ENCODE assay signal across 8 cellular contexts in genomic region chr9:35490910-35491465, GRCh38. TPM values are rescaled to one million over a fixed set of nuclear protein-coding genes. Genes with fewer than 3 reads are reported as not detected.
A peak's percentile ranks its signal among the peaks of the same experiment; 100 is the strongest.
DNase-seq lines count a peak whose midpoint lies in the region; ATAC-seq, FAIRE-seq and TF ChIP-seq lines count a peak whose summit lies in the region.

No MANE protein-coding gene starts in this region.

- peaks cover 2 to 20% (median 12%) of the 10 kb centered on the region in 11 experiments; a peak in 20 of 22 replicates for H3K36me3 ChIP-seq in BLaER1 treated with 17β-estradiol and CSF1 and Interleukin-3, amounts not matched to agents 10 nM and 100 nM
- no peaks in the 10 kb centered on the region for H3K36me3 ChIP-seq in Peyer's patch
- no peaks in the 10 kb centered on the region for H3K36me3 ChIP-seq in endothelial cell of umbilical vein (ENCODE audit: control insufficient read depth in 2 of 2, extremely low read depth in 1 of 2, insufficient read depth in 2 of 2, low read length in 2 of 2)

- peak; percentile 55 for FAIRE-seq in endothelial cell of umbilical vein (lab: Jason Lieb, UNC)

- peak overlapping the region; percentile 32 for H2AFZ ChIP-seq in endothelial cell of umbilical vein (ENCODE audit: low read depth, low read length)

- H3K27ac ChIP-seq in BLaER1 treated with 17β-estradiol and CSF1 and Interleukin-3, amounts not matched to agents 10 nM and 100 nM, result peak overlapping the region; percentile 78 to 93 (median 84); a peak in 21 of 22 replicates
- peak overlapping the region; percentile 71 to 90 (median 79) for H3K27ac ChIP-seq in Peyer's patch
- peak overlapping the region; percentile 96 for H3K27ac ChIP-seq in endothelial cell of umbilical vein (ENCODE audit: insufficient read depth, low read depth, low read length)

- H3K4me1 Mint-ChIP-seq in nephron, result peaks cover 40% of the 10 kb centered on the region

- H3K9me1 ChIP-seq in endothelial cell of umbilical vein (replicated peaks; ENCODE audit: control insufficient read depth, extremely low read depth, insufficient read depth, low read length), result no peaks in the 10 kb centered on the region

- no peaks in the 10 kb centered on the region for H3K27me3 ChIP-seq in BLaER1 treated with 17β-estradiol and CSF1 and Interleukin-3, amounts not matched to agents 10 nM and 100 nM
- H3K27me3 ChIP-seq in Peyer's patch (no peaks in the 10 kb centered on the region), endothelial cell of umbilical vein (ENCODE audit: control insufficient read depth in 2 of 2, insufficient read depth in 2 of 2, low read length in 2 of 2) (no peaks in the 10 kb centered on the region)

- BruUV-seq in endothelial cell of umbilical vein (replicated peaks; lab: Mats Ljungman, UMichigan), result no TSS peak

- H3K36me3 Mint-ChIP-seq in nephron (ENCODE audit: low read depth), result peaks cover 7% of the 10 kb centered on the region

- ATAC-seq in GM18505 (IDR thresholded peaks at IDR 0.05; ENCODE audit: unreplicated experiment) (no peak), GM21717 (IDR thresholded peaks at IDR 0.05; ENCODE audit: unreplicated experiment) (no peak)

- H3K79me2 ChIP-seq in endothelial cell of umbilical vein (ENCODE audit: control insufficient read depth, insufficient read depth, low read length), result peaks cover 54% of the 10 kb centered on the region

- H3K9ac ChIP-seq in BLaER1 treated with 17β-estradiol and CSF1 and Interleukin-3, amounts not matched to agents 10 nM and 100 nM, result peak overlapping the region; percentile 82 to 91 (median 88)
- H3K9ac ChIP-seq in endothelial cell of umbilical vein (replicated peaks; ENCODE audit: extremely low read depth, insufficient read depth, low read length), result peak overlapping the region; percentile 97

- peaks cover 15 to 34% (median 22%) of the 10 kb centered on the region in 11 experiments; a peak in 21 of 22 replicates for H3K9me3 ChIP-seq in BLaER1 treated with 17β-estradiol and CSF1 and Interleukin-3, amounts not matched to agents 10 nM and 100 nM (replicated peaks in 1 of 11)
- no peaks in the 10 kb centered on the region for H3K9me3 ChIP-seq in Peyer's patch
- no peaks in the 10 kb centered on the region for H3K9me3 ChIP-seq in endothelial cell of umbilical vein (replicated peaks; ENCODE audit: control insufficient read depth, insufficient read depth, low read length)

- peak overlapping the region; percentile 94 to 96 (median 94) for H3K27ac Mint-ChIP-seq in nephron

- CTCF ChIA-PET in endothelial cell of umbilical vein (lab: Charles Lee), result interaction anchor here (0.6 to 2.3 kb wide), 4 partner anchors 10 to 62 kb away, joined by 3 to 11 read pairs (median 9); no protein-coding TSS in a partner anchor

- peaks cover 32 to 42% (median 35%) of the 10 kb centered on the region in 10 experiments for H3K4me1 ChIP-seq in BLaER1 treated with 17β-estradiol and CSF1 and Interleukin-3, amounts not matched to agents 10 nM and 100 nM
- H3K4me1 ChIP-seq in Peyer's patch (peaks cover 0 to 12% (median 3%) of the 10 kb centered on the region in 4 donors), endothelial cell of umbilical vein (ENCODE audit: control insufficient read depth, extremely low read depth, insufficient read depth, low read length) (peaks cover 10% of the 10 kb centered on the region)

- TF ChIP-seq CTCF in Peyer's patch (IDR thresholded peaks at IDR 0.05) (no peak), endothelial cell of umbilical vein (IDR thresholded peaks at IDR 0.05; ENCODE audit: extremely low read depth in 1 of 2, insufficient read depth in 1 of 2, low read depth in 1 of 2, low read length in 2 of 2) (no peak), nephron (IDR thresholded peaks at IDR 0.05; ENCODE audit: unreplicated experiment in 3 of 3) (no peak)

- no peak for TF ChIP-seq POLR2A in Peyer's patch (IDR thresholded peaks at IDR 0.05)
- TF ChIP-seq POLR2A in endothelial cell of umbilical vein (IDR thresholded peaks at IDR 0.05; ENCODE audit: low read depth, low read length), result no peak
- TF ChIP-seq POLR2A in GM18505 (IDR thresholded peaks at IDR 0.05; ENCODE audit: borderline replicate concordance, extremely low read depth, insufficient read depth, insufficient read length), result no peak

- peaks cover 7% of the 10 kb centered on the region for H3K9me3 Mint-ChIP-seq in nephron

- peak overlapping the region; percentile 70 to 88 (median 75) for H3K4me3 ChIP-seq in BLaER1 treated with 17β-estradiol and CSF1 and Interleukin-3, amounts not matched to agents 10 nM and 100 nM
- peak overlapping the region; percentile 65 to 76 (median 71) for H3K4me3 ChIP-seq in Peyer's patch
- peak overlapping the region; percentile 62 to 91 (median 66) for H3K4me3 ChIP-seq in endothelial cell of umbilical vein (replicated peaks in 1 of 3; ENCODE audit: insufficient read depth in 1 of 3, low read depth in 1 of 3, low read length in 3 of 3)

- dilution Hi-C loops in endothelial cell of umbilical vein (cut with MboI; ENCODE audit: extremely low pct_ligation_motif_present, low sequenced_read_pairs), result no loop called here

- peak overlapping the region; percentile 78 to 98 (median 94) for H3K4me2 ChIP-seq in BLaER1 treated with 17β-estradiol and CSF1 and Interleukin-3, amounts not matched to agents 10 nM and 100 nM
- H3K4me2 ChIP-seq in endothelial cell of umbilical vein (ENCODE audit: insufficient read depth, low read length), result peak overlapping the region; percentile 96

- 0 out of 22 replicates have a peak, but pooled peaks cover 0 to 12% (median 0%) of the 10 kb centered on the region in 11 experiments for H4K20me1 ChIP-seq in BLaER1 treated with 17β-estradiol and CSF1 and Interleukin-3, amounts not matched to agents 10 nM and 100 nM
- no peaks in the 10 kb centered on the region for H4K20me1 ChIP-seq in endothelial cell of umbilical vein (replicated peaks; ENCODE audit: control insufficient read depth, extremely low read depth, insufficient read depth, low read length)

- POLR2A ChIA-PET in endothelial cell of umbilical vein (lab: Charles Lee), result interaction anchor here (1.6 kb wide), 1 partner anchor 62 kb away, joined by 3 read pairs; no protein-coding TSS in a partner anchor

- no peaks in the 10 kb centered on the region for H3K27me3 Mint-ChIP-seq in nephron (ENCODE audit: low read depth)

- DNase-seq in Peyer's patch, result no peak
- peak; percentile 69 for DNase-seq in endothelial cell of umbilical vein (ENCODE audit: low read depth, low spot score)
- DNase-seq in A172 (ENCODE audit: low spot score), result no peak
- no peak for DNase-seq in stimulated activated CD4-positive, alpha-beta T cell treated with anti-CD3 and anti-CD28 coated beads, Interleukin-15, amount 100 ng/mL, for 24 hours

- H3K4me3 Mint-ChIP-seq in nephron, result peak overlapping the region; percentile 95 to 98 (median 97)

- intact Hi-C loops in endothelial cell of umbilical vein (cut with micrococcal nuclease), result loop anchor here (1.0 to 5.0 kb wide), 3 partner anchors 27 to 166 kb away; partner anchors contain the start of genes CCDC107 and RMRP

TF ChIP-seq in endothelial cell of umbilical vein, 7 proteins besides CTCF, POLR2A, EP300 and RAD21:
- TF ChIP-seq FOS (IDR thresholded peaks at IDR 0.05; ENCODE audit: borderline replicate concordance, insufficient read depth, low read length), result no peak
- TF ChIP-seq GATA2 (IDR thresholded peaks at IDR 0.05; ENCODE audit: insufficient read depth, insufficient read length, low read depth, low read length), result no peak
- no peak for TF ChIP-seq POLR2AphosphoS5 (IDR thresholded peaks at IDR 0.05; ENCODE audit: insufficient read depth, low read depth, low read length)
- no peak for TF ChIP-seq EZH2 (IDR thresholded peaks at IDR 0.05; ENCODE audit: borderline replicate concordance, low read depth, low read length, severe bottlenecking)
- TF ChIP-seq, protein P1, sequence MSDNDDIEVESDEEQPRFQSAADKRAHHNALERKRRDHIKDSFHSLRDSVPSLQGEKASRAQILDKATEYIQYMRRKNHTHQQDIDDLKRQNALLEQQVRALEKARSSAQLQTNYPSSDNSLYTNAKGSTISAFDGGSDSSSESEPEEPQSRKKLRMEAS (IDR thresholded peaks at IDR 0.05; ENCODE audit: insufficient read depth, insufficient read length), result no peak
- no peak for TF ChIP-seq JUN (IDR thresholded peaks at IDR 0.05; ENCODE audit: borderline replicate concordance, insufficient read depth, insufficient read length, low read depth)

RNA-seq across cellular contexts. Expression of gene RUSC2, which starts 1.1 kb away (rescaled TPM):
- total RNA-seq in Peyer's patch (10 to 100 TPM in 1 of 4 donors, 1 to 10 TPM in 3; 3.0 to 17.3 (median 5.5) TPM), endothelial cell of umbilical vein (46.2 and 52.1 TPM in 2 replicates)
- 26.1 and 29.9 TPM in 2 replicates for polyA plus RNA-seq in endothelial cell of umbilical vein
- polyA plus RNA-seq in endothelial cell of umbilical vein (2011; cell fraction: cytosol; rRNA removed), result 17.3 and 22.6 TPM in 2 replicates
- 63.2 and 68.8 TPM in 2 replicates for polyA plus RNA-seq in endothelial cell of umbilical vein (2011; cell fraction: nucleus; rRNA removed)
- polyA plus RNA-seq in endothelial cell of umbilical vein (2012), result 19.2 and 22.1 TPM in 2 replicates
- 63.2 and 73.2 TPM in 2 replicates for polyA minus RNA-seq in endothelial cell of umbilical vein
- 9.9 TPM for polyA minus RNA-seq in endothelial cell of umbilical vein (2011; cell fraction: cytosol; rRNA and poly(A)+ RNA removed)
- 34.4 and 34.6 TPM in 2 replicates for polyA minus RNA-seq in endothelial cell of umbilical vein (2011; cell fraction: nucleus; rRNA and poly(A)+ RNA removed)
- total RNA-seq in A172 (2014; rRNA removed; shearing (Covaris generic)), result 18.6 and 19.9 TPM in 2 replicates
